In the genomic region with DNA sequence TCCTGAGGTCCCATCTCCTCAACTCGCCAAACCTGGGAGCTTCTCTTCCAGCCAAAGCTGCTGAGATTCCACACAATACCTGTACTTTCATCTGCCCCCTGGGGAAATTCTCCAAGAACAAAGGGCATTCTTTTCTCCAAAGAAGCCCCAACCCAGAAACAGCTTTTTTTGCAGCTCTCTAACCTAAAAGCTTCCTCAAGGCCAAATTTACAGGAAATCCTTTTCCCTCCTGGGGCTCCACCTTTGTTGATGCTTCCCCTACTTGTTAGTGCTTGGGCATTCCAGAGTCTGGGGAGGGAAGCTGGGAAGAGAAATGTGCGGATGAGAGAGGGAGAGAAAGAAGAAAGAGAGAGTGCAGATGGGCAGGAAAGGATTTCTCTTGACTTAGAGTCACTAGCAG, we compare ENCODE assay signal across 22 cellular contexts. TPM values are rescaled to one million over a fixed set of nuclear protein-coding genes. Genes with fewer than 3 reads are reported as not detected.
A peak's percentile ranks its signal among the peaks of the same experiment; 100 is the strongest.
DNase-seq lines count a peak whose midpoint lies in the region; FAIRE-seq and TF ChIP-seq lines count a peak whose summit lies in the region.
"Had no signal": no experiment of that assay in that cellular context is flagged by ENCODE, and none has a peak within 500 bp of the region (broad histone marks: within the 10 kb centered on the region; RNA-seq: fewer than 3 reads in every experiment).

No MANE protein-coding gene starts in this region.

- CTCF ChIA-PET in H1 (lab: Charles Lee; ENCODE audit: partially characterized antibody) = interaction anchor here (0.9 to 1.4 kb wide), 3 partner anchors 24 to 164 kb away, joined by 3 to 6 read pairs (median 4); a partner anchor contains a TSS

- H3K4ac ChIP-seq in H1 (replicated peaks; ENCODE audit: insufficient read length, low read depth, low read length) = no peak overlapping the region

- H4K20me1 ChIP-seq in H1 (replicated peaks in 1 of 2; ENCODE audit: control insufficient read depth in 1 of 2, insufficient read depth in 2 of 2, low read length in 2 of 2) = no peaks in the 10 kb centered on the region

- in situ Hi-C loops in KBM-7 (cut with MboI; ENCODE audit: low pct_unique_long_range_greater_than_20kb, low sequenced_read_pairs) = no loop called here

- no peak overlapping the region for H2BK20ac ChIP-seq in H1 (ENCODE audit: low read length)

- no peak overlapping the region for H4K5ac ChIP-seq in H1 (ENCODE audit: insufficient read length, low read depth, low read length)

- WGBS in H1 (ENCODE audit: extremely low coverage in 1 of 2, insufficient coverage in 1 of 2, insufficient read length in 1 of 2, insufficient replicate concordance in 2 of 2, low coverage in 1 of 2, low lambda C conversion rate in 2 of 2, missing lambda C conversion rate in 1 of 2), 2 experiments = 13% methylated on average over 2 of the region's 2 CpGs; no CpG with 5 or more reads in 1 of the 2 experiments

- peak; percentile 95 for DNase-seq in ELF-1 (ENCODE audit: low read depth, low spot score)
- DNase-seq in H1 (ENCODE audit: low read depth in 1 of 2, low spot score in 2 of 2) = no peak
- DNase-seq in KBM-7 = no peak
- no peak for DNase-seq in foreskin melanocyte
- no peak for DNase-seq in GM12891 (ENCODE audit: insufficient read length, low spot score)
- DNase-seq in NCI-H345 treated with DMSO at 0.1 percent for 48 hours (lab: John Stamatoyannopoulos, UW; ENCODE audit: unreplicated experiment) = no peak
- DNase-seq: DMS53, GM23248, Karpas-422, MV-4-11, NCI-H1105, NCI-H1436 treated with DMSO at 0.1 percent for 48 hours, NCI-H187 treated with DMSO at 0.1 percent for 48 hours, NCI-H2171 treated with DMSO at 0.1 percent for 48 hours, NCI-H345, NCI-H524 treated with DMSO at 0.1 percent for 48 hours, NCI-H774, PC-3 had no signal

- FAIRE-seq in H1 (lab: Jason Lieb, UNC) = peak; percentile 88
- FAIRE-seq in GM12891 (lab: Jason Lieb, UNC) = no peak
- FAIRE-seq: G401.6 had no signal

- H2BK120ac ChIP-seq in H1 (replicated peaks; ENCODE audit: low read depth, low read length) = no peak overlapping the region

- peak overlapping the region; percentile 50 for H3K27ac ChIP-seq in HUES48 (ENCODE audit: low read depth, low read length)
- no peak overlapping the region for H3K27ac ChIP-seq in H1 (ENCODE audit: low read depth, low read length)
- no peak overlapping the region for H3K27ac ChIP-seq in iPS-20b (ENCODE audit: low read length)
- H3K27ac ChIP-seq: GM23248, SJSA1 had no signal

- H3K4me1 ChIP-seq in HUES48 (ENCODE audit: control insufficient read depth, insufficient read depth, low read length) (peaks cover 26% of the 10 kb centered on the region), H1 (replicated peaks in 1 of 4; ENCODE audit: control insufficient read depth in 3 of 4, insufficient read depth in 4 of 4, low read length in 3 of 4) (peaks cover 0 to 9% (median 0%) of the 10 kb centered on the region in 4 experiments; a peak in 2 of 7 replicates), iPS-20b (ENCODE audit: insufficient read depth, low read length) (peaks cover 8% of the 10 kb centered on the region)
- H3K4me1 ChIP-seq: SJSA1 had no signal

- no peak overlapping the region for H2BK5ac ChIP-seq in H1 (ENCODE audit: low read depth, low read length)

- no peak overlapping the region for H3K56ac ChIP-seq in H1 (replicated peaks; ENCODE audit: insufficient read length, low read depth, low read length)

- H3K23me2 ChIP-seq in H1 (ENCODE audit: low read depth, low read length) = no peaks in the 10 kb centered on the region

- H3K79me1 ChIP-seq in H1 (ENCODE audit: low read depth, low read length) = no peaks in the 10 kb centered on the region

- H4K91ac ChIP-seq in H1 (replicated peaks; ENCODE audit: insufficient read length, low read length) = no peak overlapping the region

- H3K18ac ChIP-seq in H1 (ENCODE audit: extremely low read depth, low read length) = no peak overlapping the region

- H3K9me3 ChIP-seq in HUES48 (ENCODE audit: control insufficient read depth, insufficient read depth, low read length) = no peaks in the 10 kb centered on the region
- no peaks in the 10 kb centered on the region for H3K9me3 ChIP-seq in H1 (ENCODE audit: insufficient read depth in 2 of 2, low read depth in 1 of 2, low read length in 1 of 2)
- H3K9me3 ChIP-seq in iPS-20b (ENCODE audit: insufficient read depth, low read depth, low read length) = no peaks in the 10 kb centered on the region
- H3K9me3 ChIP-seq: SJSA1 had no signal

- no peak overlapping the region for H2BK12ac ChIP-seq in H1 (ENCODE audit: low read depth, low read length)

- no peaks in the 10 kb centered on the region for H3K79me2 ChIP-seq in H1 (ENCODE audit: control insufficient read depth in 1 of 2, insufficient read depth in 2 of 2, low read length in 2 of 2)

- H3K27me3 ChIP-seq in HUES48 (ENCODE audit: control insufficient read depth, insufficient read depth, low read length) (peaks cover 62% of the 10 kb centered on the region), H1 (replicated peaks in 1 of 4; ENCODE audit: control insufficient read depth in 3 of 4, extremely low read depth in 1 of 4, insufficient read depth in 3 of 4, low read length in 3 of 4) (0 out of 7 replicates have a peak, but pooled peaks cover 0 to 6% (median 0%) of the 10 kb centered on the region in 4 experiments), iPS-20b (ENCODE audit: insufficient read depth, low read length) (peaks cover 11% of the 10 kb centered on the region; the same call in 1 of the 2 replicates)
- H3K27me3 ChIP-seq: SJSA1 had no signal

- TF ChIP-seq EP300 in H1 (IDR thresholded peaks at IDR 0.05; ENCODE audit: borderline replicate concordance in 1 of 2, low read depth in 2 of 2, low read length in 2 of 2) = no peak

- no peak for TF ChIP-seq RAD21 in H1 (IDR thresholded peaks at IDR 0.05 in 1 of 2, conservative IDR thresholded peaks at IDR 0.05 in 1 of 2; ENCODE audit: low read depth in 2 of 2, low read length in 2 of 2)

- TF ChIP-seq POLR2A in H1 (IDR thresholded peaks at IDR 0.05; ENCODE audit: control extremely low read depth in 1 of 2, low read depth in 2 of 2, low read length in 2 of 2) (no peak), GM12891 (IDR thresholded peaks at IDR 0.05; ENCODE audit: low read depth, low read length) (no peak)

- H2BK15ac ChIP-seq in H1 (ENCODE audit: low read length) = no peak overlapping the region

- POLR2A ChIA-PET in H1 (lab: Charles Lee; ENCODE audit: partially characterized antibody) = no interaction called here

- H3K9ac ChIP-seq in HUES48 (ENCODE audit: low read depth, low read length) = no peak overlapping the region
- H3K9ac ChIP-seq in H1 (replicated peaks in 1 of 4; ENCODE audit: extremely low read depth in 1 of 4, low read depth in 3 of 4, low read length in 3 of 4) = no peak overlapping the region
- H3K9ac ChIP-seq in iPS-20b (ENCODE audit: low read depth, low read length) = no peak overlapping the region
- H3K9ac ChIP-seq: GM23248 had no signal

- H3K14ac ChIP-seq in H1 (ENCODE audit: insufficient read length) = no peak overlapping the region

- H4K8ac ChIP-seq in H1 (ENCODE audit: extremely low read depth, insufficient read depth, low read length) = no peak overlapping the region

- no peak overlapping the region for H3K23ac ChIP-seq in H1 (ENCODE audit: insufficient read length)

- TF ChIP-seq CTCF in H1 (IDR thresholded peaks at IDR 0.05; ENCODE audit: control extremely low read depth in 1 of 3, insufficient read depth in 1 of 3, low read depth in 1 of 3, low read length in 3 of 3) = no peak

- H3K4me3 ChIP-seq in HUES48 (ENCODE audit: low read depth, low read length) (peak overlapping the region; percentile 40), H1 (ENCODE audit: extremely low read depth in 1 of 4, insufficient read depth in 2 of 4, low read depth in 3 of 4, low read length in 4 of 4) (peak overlapping the region in 1 of 4 experiments; percentile 17; a peak in 2 of 8 replicates), iPS-20b (ENCODE audit: low read length) (peak overlapping the region; percentile 40; the same call in 1 of the 2 replicates)
- H3K4me3 ChIP-seq: GM23248, SJSA1 had no signal

- H3K36me3 ChIP-seq in HUES48 (ENCODE audit: control insufficient read depth, insufficient read depth, low read length) (no peaks in the 10 kb centered on the region), H1 (ENCODE audit: control insufficient read depth in 2 of 4, insufficient read depth in 4 of 4, low read length in 3 of 4) (no peaks in the 10 kb centered on the region), iPS-20b (ENCODE audit: insufficient read depth, low read depth, low read length) (no peaks in the 10 kb centered on the region)
- H3K36me3 ChIP-seq: SJSA1 had no signal

- H2AK5ac ChIP-seq in H1 (ENCODE audit: low read depth, low read length) = no peak overlapping the region

- H2AFZ ChIP-seq in H1 (ENCODE audit: low read length) = no peak overlapping the region
- H2AFZ ChIP-seq: GM23248 had no signal

- H3K4me2 ChIP-seq in H1 (ENCODE audit: insufficient read depth in 1 of 2, low read depth in 2 of 2, low read length in 2 of 2) = peak overlapping the region; percentile 37 to 54; a peak in 3 of 4 replicates

TF ChIP-seq in H1, 55 proteins besides CTCF, POLR2A, EP300 and RAD21 (continues in another document):
- TF ChIP-seq KDM4A (IDR thresholded peaks at IDR 0.05; ENCODE audit: low read depth, low read length, severe bottlenecking) = no peak
- no peak for TF ChIP-seq SRF (IDR thresholded peaks at IDR 0.05; ENCODE audit: low read depth, low read length)

TF ChIP-seq in GM12891, 5 proteins besides CTCF, POLR2A, EP300 and RAD21 (continues in another document):
- no peak for TF ChIP-seq TAF1 (IDR thresholded peaks at IDR 0.05; ENCODE audit: low read depth, low read length)

RNA-seq across cellular contexts. Expression of a gene that starts 24.3 kb away (rescaled TPM):
- 14.4 and 14.9 TPM in 2 replicates for total RNA-seq in H1 (2021; fragmentation: NEBNext Ultra II Directional; extraction: Animal tissue kit (Norgen Biotek cat#: 25700))
- 2.4 and 3.4 TPM in 2 replicates for polyA plus RNA-seq in H1 (2011; rRNA removed)
- polyA plus RNA-seq in H1 (2011; cell fraction: cytosol; rRNA removed) = 4.2 TPM
- 2.4 TPM for polyA plus RNA-seq in H1 (2011; cell fraction: nucleus; rRNA removed)
- 5.5 to 9.8 TPM (median 6.3 TPM) in 4 replicates for polyA plus RNA-seq in H1 (2012, experiment 1 of 2)
- 0.37 TPM for polyA plus RNA-seq in H1 (2012, experiment 2 of 2)
- 7.0 TPM for polyA plus RNA-seq in H1 (2013, experiment 1 of 2)
- polyA plus RNA-seq in H1 (2013, experiment 2 of 2) = 6.1 TPM
- 13.4 and 25.4 TPM in 2 replicates for polyA minus RNA-seq in H1 (2011; rRNA and poly(A)+ RNA removed)
- polyA minus RNA-seq in H1 (2011; cell fraction: cytosol; rRNA and poly(A)+ RNA removed) = 11.0 TPM
- 14.7 TPM for polyA minus RNA-seq in H1 (2011; cell fraction: nucleus; rRNA and poly(A)+ RNA removed)
- 8.4 TPM for polyA plus RNA-seq in GM12891 (2012; ENCODE audit: low read depth, missing spikeins)

RNA-seq across cellular contexts. Expression of a gene that starts 36.3 kb away (rescaled TPM):
- 0.23 and 0.73 TPM in 2 replicates for total RNA-seq in H1 (2021; fragmentation: NEBNext Ultra II Directional; extraction: Animal tissue kit (Norgen Biotek cat#: 25700))
- 1.1 and 2.3 TPM in 2 replicates for polyA plus RNA-seq in H1 (2011; rRNA removed)
- 1.3 TPM for polyA plus RNA-seq in H1 (2011; cell fraction: cytosol; rRNA removed)
- 0.63 TPM for polyA plus RNA-seq in H1 (2011; cell fraction: nucleus; rRNA removed)
- polyA plus RNA-seq in H1 (2012, experiment 1 of 2) = 0.87 to 2.3 TPM (median 1.4 TPM) in 4 replicates
- polyA plus RNA-seq in H1 (2012, experiment 2 of 2) = 0.16 TPM
- 0.14 TPM for polyA plus RNA-seq in H1 (2013, experiment 1 of 2)
- polyA plus RNA-seq in H1 (2013, experiment 2 of 2) = 0.06 TPM
- polyA minus RNA-seq in H1 (2011; rRNA and poly(A)+ RNA removed) = 2.4 and 2.9 TPM in 2 replicates
- polyA minus RNA-seq in H1 (2011; cell fraction: cytosol; rRNA and poly(A)+ RNA removed) = 0.88 TPM
- polyA minus RNA-seq in H1 (2011; cell fraction: nucleus; rRNA and poly(A)+ RNA removed) = 0.60 TPM
- polyA plus RNA-seq in GM12891 (2012; ENCODE audit: low read depth, missing spikeins) = 0.15 TPM
- total RNA-seq: GM23248, PC-3 had no signal
- polyA plus RNA-seq: GM23248 had no signal
